ENCODE assay signal across 14 cellular contexts in genomic region chr7:100886142-100886935, GRCh38. TPM values are rescaled to one million over a fixed set of nuclear protein-coding genes. Genes with fewer than 3 reads are reported as not detected.
DNase-seq lines count a peak whose midpoint lies in the region; ATAC-seq and TF ChIP-seq lines count a peak whose summit lies in the region.
"Had no signal": no experiment of that assay in that cellular context is flagged by ENCODE, and none has a peak within 500 bp of the region (broad histone marks: within the 10 kb centered on the region; RNA-seq: fewer than 3 reads in every experiment).

No MANE protein-coding gene starts in this region.

- H3K9me3 Mint-ChIP-seq in stimulated activated naive CD8-positive, alpha-beta T cell treated with anti-CD3 and anti-CD28 coated beads, Interleukin-15, Interleukin-2, amounts not matched to agents 100 ng/mL and 50 ng/mL, for 24 hours: no peaks in the 10 kb centered on the region
- no peaks in the 10 kb centered on the region for H3K9me3 Mint-ChIP-seq in stimulated activated naive CD8-positive, alpha-beta T cell treated with anti-CD3 and anti-CD28 coated beads, Interleukin-15, amount 100 ng/mL, for 72 hours
- H3K9me3 Mint-ChIP-seq in chondrocyte (ENCODE audit: low read depth): no peaks in the 10 kb centered on the region

- in situ Hi-C loops in G401 (cut with HindIII; ENCODE audit: low sequenced_read_pairs): loop anchor here (10.0 kb wide), 1 partner anchor 168 kb away; no protein-coding TSS in a partner anchor

- DNase-seq in stimulated activated naive CD8-positive, alpha-beta T cell treated with anti-CD3 and anti-CD28 coated beads, Interleukin-15, amount 100 ng/mL, for 72 hours: no peak
- DNase-seq in head of caudate nucleus (peak in 33 of 42 donors; percentile 51 to 90 (median 72)), chondrocyte (ENCODE audit: low spot score) (no peak), G401 (ENCODE audit: low spot score) (no peak)
- DNase-seq: mesendoderm; NCI-H1092 treated with DMSO at 0.1 percent for 48 hours; NCI-H510A; retina; RPMI8226; stimulated activated CD4-positive, alpha-beta T cell treated with anti-CD3 and anti-CD28 coated beads, Interleukin-4, amount 100 ng/mL, for 24 hours had no signal

- H3K27ac Mint-ChIP-seq in stimulated activated naive CD8-positive, alpha-beta T cell treated with anti-CD3 and anti-CD28 coated beads, Interleukin-15, Interleukin-2, amounts not matched to agents 100 ng/mL and 50 ng/mL, for 24 hours: peak overlapping the region; percentile 94
- no peak overlapping the region for H3K27ac Mint-ChIP-seq in stimulated activated naive CD8-positive, alpha-beta T cell treated with anti-CD3 and anti-CD28 coated beads, Interleukin-15, amount 100 ng/mL, for 72 hours
- no peak overlapping the region for H3K27ac Mint-ChIP-seq in chondrocyte (ENCODE audit: unreplicated experiment)

- H3K4me3 Mint-ChIP-seq in stimulated activated naive CD8-positive, alpha-beta T cell treated with anti-CD3 and anti-CD28 coated beads, Interleukin-15, Interleukin-2, amounts not matched to agents 100 ng/mL and 50 ng/mL, for 24 hours: peak overlapping the region; percentile 14
- H3K4me3 Mint-ChIP-seq in stimulated activated naive CD8-positive, alpha-beta T cell treated with anti-CD3 and anti-CD28 coated beads, Interleukin-15, amount 100 ng/mL, for 72 hours: peak overlapping the region in 1 of 2 donors; percentile 85
- H3K4me3 Mint-ChIP-seq in chondrocyte (ENCODE audit: unreplicated experiment): no peak overlapping the region

- H3K4me1 Mint-ChIP-seq in stimulated activated naive CD8-positive, alpha-beta T cell treated with anti-CD3 and anti-CD28 coated beads, Interleukin-15, Interleukin-2, amounts not matched to agents 100 ng/mL and 50 ng/mL, for 24 hours (ENCODE audit: low read depth): peaks cover 72% of the 10 kb centered on the region
- H3K4me1 Mint-ChIP-seq in stimulated activated naive CD8-positive, alpha-beta T cell treated with anti-CD3 and anti-CD28 coated beads, Interleukin-15, amount 100 ng/mL, for 72 hours: peaks cover 76% of the 10 kb centered on the region
- H3K4me1 Mint-ChIP-seq in chondrocyte (ENCODE audit: low read depth): peaks cover 27% of the 10 kb centered on the region

- TF ChIP-seq CTCF in VCaP (conservative IDR thresholded peaks at IDR 0.05) (no peak), chondrocyte (IDR thresholded peaks at IDR 0.05) (no peak)

- no peak for ATAC-seq in stimulated activated naive CD8-positive, alpha-beta T cell treated with anti-CD3 and anti-CD28 coated beads, Interleukin-15, amount 100 ng/mL, for 72 hours
- ATAC-seq in HG02981 (IDR thresholded peaks at IDR 0.05; ENCODE audit: unreplicated experiment) (no peak), HG02759 (IDR thresholded peaks at IDR 0.05; ENCODE audit: unreplicated experiment) (no peak)

- H3K36me3 Mint-ChIP-seq in stimulated activated naive CD8-positive, alpha-beta T cell treated with anti-CD3 and anti-CD28 coated beads, Interleukin-15, Interleukin-2, amounts not matched to agents 100 ng/mL and 50 ng/mL, for 24 hours (ENCODE audit: low read depth): peaks cover 71% of the 10 kb centered on the region
- peaks cover 52% of the 10 kb centered on the region for H3K36me3 Mint-ChIP-seq in chondrocyte (ENCODE audit: low read depth)

- H3K27ac ChIP-seq in VCaP: peak overlapping the region; percentile 99

- peaks cover 2% of the 10 kb centered on the region for H3K27me3 Mint-ChIP-seq in stimulated activated naive CD8-positive, alpha-beta T cell treated with anti-CD3 and anti-CD28 coated beads, Interleukin-15, Interleukin-2, amounts not matched to agents 100 ng/mL and 50 ng/mL, for 24 hours
- H3K27me3 Mint-ChIP-seq in stimulated activated naive CD8-positive, alpha-beta T cell treated with anti-CD3 and anti-CD28 coated beads, Interleukin-15, amount 100 ng/mL, for 72 hours: peaks cover 14% of the 10 kb centered on the region
- H3K27me3 Mint-ChIP-seq in chondrocyte (ENCODE audit: low read depth): no peaks in the 10 kb centered on the region

- intact Hi-C loops in head of caudate nucleus (cut with DNase I): no loop called here

RNA-seq across cellular contexts. Expression of gene UFSP1, which starts 3.2 kb away (rescaled TPM):
- total RNA-seq in chondrocyte: 4.1 to 5.0 TPM (median 4.3 TPM) in 3 replicates
- total RNA-seq in G401 (2014; rRNA removed; shearing (Covaris generic)): 2.5 and 3.6 TPM in 2 replicates

RNA-seq across cellular contexts. Expression of gene ACHE, which starts 9.3 kb away (rescaled TPM):
- total RNA-seq in chondrocyte: 1.4 to 2.9 TPM (median 2.6 TPM) in 3 replicates
- total RNA-seq in G401 (2014; rRNA removed; shearing (Covaris generic)): 3.6 and 5.0 TPM in 2 replicates

RNA-seq across cellular contexts. Expression of gene SRRT, which starts 11.4 kb away (rescaled TPM):
- total RNA-seq in chondrocyte: 104 to 138 TPM (median 105 TPM) in 3 replicates
- 92.2 and 134 TPM in 2 replicates for total RNA-seq in G401 (2014; rRNA removed; shearing (Covaris generic))

RNA-seq across cellular contexts. Expression of gene TRIP6, which starts 19.2 kb away (rescaled TPM):
- 91.6 to 104 TPM (median 98.4 TPM) in 3 replicates for total RNA-seq in chondrocyte
- total RNA-seq in G401 (2014; rRNA removed; shearing (Covaris generic)): 360 and 395 TPM in 2 replicates

RNA-seq across cellular contexts. Expression of gene SLC12A9, which starts 33.8 kb away (rescaled TPM):
- total RNA-seq in chondrocyte: 23.5 to 26.6 TPM (median 26.0 TPM) in 3 replicates
- 15.8 and 25.8 TPM in 2 replicates for total RNA-seq in G401 (2014; rRNA removed; shearing (Covaris generic))

Comparison
In these comparisons a context has a peak if more than half of its experiments do, and no peak if none do; other contexts are left out.
1. DNase-seq: peak in head of caudate nucleus (33 of 42); none in stimulated activated naive CD8-positive, alpha-beta T cell treated with anti-CD3 and anti-CD28 coated beads, Interleukin-15, amount 100 ng/mL, for 72 hours (0 of 2), chondrocyte (single experiment) and G401 (single experiment).